Comparison of ENCODE assay signal across 12 cellular contexts in genomic region chr11:66315498-66315885, GRCh38. TPM values are rescaled to one million over a fixed set of nuclear protein-coding genes. Genes with fewer than 3 reads are reported as not detected.
DNase-seq lines count a peak whose midpoint lies in the region; ATAC-seq and TF ChIP-seq lines count a peak whose summit lies in the region.
"Had no signal": no experiment of that assay in that cellular context is flagged by ENCODE, and none has a peak within 500 bp of the region (broad histone marks: within the 10 kb centered on the region; RNA-seq: fewer than 3 reads in every experiment).

No MANE protein-coding gene starts in this region.

- ATAC-seq in activated T-cell treated with anti-CD3 and anti-CD28 coated beads, Interleukin-2, amount 50 U/mL, for 72 hours (replicated peaks in 1 of 2): no peak

- 63 to 76% methylated on average over 14 of the region's 14 CpGs for WGBS in tibial nerve, 2 donors
- 78 to 86% methylated on average over 14 of the region's 14 CpGs for WGBS in thyroid gland, 2 donors

- no peak overlapping the region for H3K27ac Mint-ChIP-seq in activated T-cell treated with anti-CD3 and anti-CD28 coated beads, Interleukin-2, amount 50 U/mL, for 72 hours

- peaks cover 60% of the 10 kb centered on the region for H3K4me1 Mint-ChIP-seq in activated T-cell treated with anti-CD3 and anti-CD28 coated beads, Interleukin-2, amount 50 U/mL, for 72 hours (ENCODE audit: low read depth)

- H3K27ac ChIP-seq in muscle layer of duodenum (ENCODE audit: low read length) (no peak overlapping the region), tibial nerve (peak overlapping the region; percentile 29 to 89 (median 80)), thyroid gland (peak overlapping the region in 1 of 3 donors; percentile 53)
- H3K27ac ChIP-seq: parathyroid adenoma had no signal

- H3K4me1 ChIP-seq in muscle layer of duodenum (ENCODE audit: control insufficient read depth in 1 of 2, insufficient read depth in 2 of 2, low read length in 2 of 2) (peaks cover 10 to 69% of the 10 kb centered on the region in 2 donors), tibial nerve (peaks cover 0 to 67% (median 37%) of the 10 kb centered on the region in 4 donors), thyroid gland (peaks cover 6 to 32% of the 10 kb centered on the region in 2 donors)

- no peaks in the 10 kb centered on the region for H3K27me3 Mint-ChIP-seq in activated T-cell treated with anti-CD3 and anti-CD28 coated beads, Interleukin-2, amount 50 U/mL, for 72 hours (ENCODE audit: low read depth)

- H3K9me3 Mint-ChIP-seq in activated T-cell treated with anti-CD3 and anti-CD28 coated beads, Interleukin-2, amount 50 U/mL, for 72 hours: peaks cover 0 to 2% of the 10 kb centered on the region in 2 donors

- peaks cover 0 to 2% of the 10 kb centered on the region in 2 donors for H3K36me3 Mint-ChIP-seq in activated T-cell treated with anti-CD3 and anti-CD28 coated beads, Interleukin-2, amount 50 U/mL, for 72 hours (ENCODE audit: insufficient read depth in 2 of 2)

- H3K27me3 ChIP-seq in muscle layer of duodenum (ENCODE audit: low read depth, low read length) (no peaks in the 10 kb centered on the region), tibial nerve (peaks cover 0 to 5% of the 10 kb centered on the region in 2 donors), thyroid gland (peaks cover 3% of the 10 kb centered on the region)

- peak overlapping the region; percentile 53 to 74 for H3K4me3 Mint-ChIP-seq in activated T-cell treated with anti-CD3 and anti-CD28 coated beads, Interleukin-2, amount 50 U/mL, for 72 hours

- no peak for TF ChIP-seq CTCF in cardiac fibroblast (IDR thresholded peaks at IDR 0.05; ENCODE audit: low read depth, low read length)
- no peak for TF ChIP-seq CTCF in tibial nerve (IDR thresholded peaks at IDR 0.05)
- no peak for TF ChIP-seq CTCF in thyroid gland (IDR thresholded peaks at IDR 0.05)

- intact Hi-C loops in thyroid gland (cut with DNase I): no loop called here

- no peak for DNase-seq in activated T-cell treated with anti-CD3 and anti-CD28 coated beads, Interleukin-2, amount 50 U/mL, for 72 hours
- no peak for DNase-seq in activated T-cell treated with anti-CD3 and anti-CD28 coated beads, Interleukin-2, amount 50 U/mL, for 1 hour
- DNase-seq in cardiac fibroblast (ENCODE audit: low read depth in 2 of 2) (no peak), tibial nerve (ENCODE audit: low spot score in 2 of 2) (no peak), HPDE6-E6E7 (ENCODE audit: extremely low spot score) (no peak), DMS79 treated with DMSO at 0.1 percent for 48 hours (lab: John Stamatoyannopoulos, UW) (no peak), thyroid gland (no peak)
- DNase-seq: cerebellar nuclear complex had no signal

- peak overlapping the region; percentile 63 to 65 for H3K4me3 ChIP-seq in cardiac fibroblast (replicated peaks in 1 of 2; ENCODE audit: low read depth in 2 of 2, low read length in 2 of 2)
- H3K4me3 ChIP-seq in muscle layer of duodenum (ENCODE audit: low read depth in 1 of 2, low read length in 2 of 2): peak overlapping the region; percentile 65 to 73
- H3K4me3 ChIP-seq in tibial nerve: peak overlapping the region; percentile 39 to 57 (median 51)
- peak overlapping the region in 1 of 3 donors; percentile 26 for H3K4me3 ChIP-seq in thyroid gland (replicated peaks in 1 of 3)

- no peaks in the 10 kb centered on the region for H3K36me3 ChIP-seq in muscle layer of duodenum (ENCODE audit: control insufficient read depth in 1 of 2, insufficient read depth in 2 of 2, low read length in 2 of 2)
- H3K36me3 ChIP-seq in tibial nerve: no peaks in the 10 kb centered on the region
- no peaks in the 10 kb centered on the region for H3K36me3 ChIP-seq in thyroid gland

- no peak for TF ChIP-seq EP300 in tibial nerve (IDR thresholded peaks at IDR 0.05)

- TF ChIP-seq POLR2A in tibial nerve (IDR thresholded peaks at IDR 0.05) (no peak), thyroid gland (IDR thresholded peaks at IDR 0.05) (no peak)

- H3K9me3 ChIP-seq in muscle layer of duodenum (ENCODE audit: control insufficient read depth in 1 of 2, low read length in 2 of 2) (no peaks in the 10 kb centered on the region), tibial nerve (no peaks in the 10 kb centered on the region), thyroid gland (no peaks in the 10 kb centered on the region)

RNA-seq across cellular contexts. Expression of gene CD248, which starts 1.4 kb away (rescaled TPM):
- total RNA-seq in activated T-cell treated with anti-CD3 and anti-CD28 coated beads, Interleukin-2, amount 50 U/mL, for 72 hours: 1 to 10 TPM; 3.0 to 3.9 TPM
- total RNA-seq in tibial nerve: 10 to 100 TPM; 29.9 to 69.7 (median 47.3) TPM
- 10 to 100 TPM in 1 of 4 donors, 1 to 10 TPM in 3; 4.6 to 24.8 (median 6.6) TPM for total RNA-seq in thyroid gland
- total RNA-seq: HT1080, RPMI7951 had no signal

RNA-seq across cellular contexts. Expression of gene RIN1, which starts 20.7 kb away (rescaled TPM):
- total RNA-seq in activated T-cell treated with anti-CD3 and anti-CD28 coated beads, Interleukin-2, amount 50 U/mL, for 72 hours: 1 to 10 TPM; 1.8 to 2.8 TPM
- total RNA-seq in tibial nerve (10 to 100 TPM in 1 of 4 donors, 1 to 10 TPM in 3; 2.4 to 14.1 (median 4.1) TPM), thyroid gland (1 to 10 TPM; 1.3 to 7.9 (median 2.2) TPM)

RNA-seq across cellular contexts. Expression of gene TMEM151A, which starts 23.8 kb away (rescaled TPM):
- under 1 TPM in 1 of 2 donors, not detected in 1; 0.10 TPM for total RNA-seq in activated T-cell treated with anti-CD3 and anti-CD28 coated beads, Interleukin-2, amount 50 U/mL, for 72 hours
- not detected for total RNA-seq in tibial nerve
- total RNA-seq in thyroid gland: 1 to 10 TPM in 1 of 4 donors, under 1 TPM in 2, not detected in 1; 0.20 to 1.1 (median 0.22) TPM
- total RNA-seq: HT1080, RPMI7951 had no signal

RNA-seq across cellular contexts. Expression of gene YIF1A, which starts 26.5 kb away (rescaled TPM):
- 10 to 100 TPM; 42.9 to 50.8 TPM for total RNA-seq in activated T-cell treated with anti-CD3 and anti-CD28 coated beads, Interleukin-2, amount 50 U/mL, for 72 hours
- total RNA-seq in tibial nerve (100 to 1,000 TPM in 2 of 4 donors, 10 to 100 TPM in 2; 76.0 to 143 (median 90.6) TPM), thyroid gland (100 to 1,000 TPM in 3 of 4 donors, 10 to 100 TPM in 1; 77.7 to 168 (median 118) TPM)

RNA-seq across cellular contexts. Expression of gene BRMS1, which starts 29.4 kb away (rescaled TPM):
- 10 to 100 TPM; 41.4 to 46.4 TPM for total RNA-seq in activated T-cell treated with anti-CD3 and anti-CD28 coated beads, Interleukin-2, amount 50 U/mL, for 72 hours
- total RNA-seq in tibial nerve (10 to 100 TPM; 27.2 to 44.7 (median 34.8) TPM), thyroid gland (10 to 100 TPM; 41.4 to 64.4 (median 53.8) TPM)
